In genomic region chr6:105892577-105893262, GRCh38 we compare ENCODE assay signal across 9 cellular contexts.
DNase-seq lines count a peak whose midpoint lies in the region; ATAC-seq and TF ChIP-seq lines count a peak whose summit lies in the region.
"Had no signal": no experiment of that assay in that cellular context is flagged by ENCODE, and none has a peak within 500 bp of the region (broad histone marks: within the 10 kb centered on the region; RNA-seq: fewer than 3 reads in every experiment).

No MANE protein-coding gene starts in this region.

- ATAC-seq in activated naive CD4-positive, alpha-beta T cell treated with anti-CD3 and anti-CD28 coated beads, Interleukin-2, amount 50 U/mL, for 72 hours = peak; percentile 43 to 48
- peak; percentile 62 for ATAC-seq in HG02970 (IDR thresholded peaks at IDR 0.05; ENCODE audit: low FRiP score, unreplicated experiment)
- peak; percentile 55 for ATAC-seq in stimulated activated effector memory CD8-positive, alpha-beta T cell treated with anti-CD3 and anti-CD28 coated beads, Interleukin-12 subunit alpha, Interleukin-12 subunit beta, amount 100 ng/mL, for 72 hours
- ATAC-seq in activated CD8-positive, alpha-beta T cell treated with anti-CD3 and anti-CD28 coated beads, Interleukin-2, amount 10 ng/mL, durations not matched to agents 7 days and 5 days = no peak

- peaks cover 0 to 5% of the 10 kb centered on the region in 2 donors for H3K9me3 Mint-ChIP-seq in activated naive CD4-positive, alpha-beta T cell treated with anti-CD3 and anti-CD28 coated beads, Interleukin-2, amount 50 U/mL, for 72 hours
- no peaks in the 10 kb centered on the region for H3K9me3 Mint-ChIP-seq in stimulated activated effector memory CD8-positive, alpha-beta T cell treated with anti-CD3 and anti-CD28 coated beads, Interleukin-12 subunit alpha, Interleukin-12 subunit beta, amount 100 ng/mL, for 72 hours
- no peaks in the 10 kb centered on the region for H3K9me3 Mint-ChIP-seq in activated CD8-positive, alpha-beta T cell treated with anti-CD3 and anti-CD28 coated beads, Interleukin-2, amount 10 ng/mL, durations not matched to agents 7 days and 5 days (ENCODE audit: insufficient read depth)

- intact Hi-C loops in OCI-LY7 (cut with micrococcal nuclease; ENCODE audit: unreplicated experiment) = no loop called here
- intact Hi-C loops in vagina (cut with DNase I) = no loop called here

- peaks cover 11% of the 10 kb centered on the region for H3K27me3 Mint-ChIP-seq in activated CD8-positive, alpha-beta T cell treated with anti-CD3 and anti-CD28 coated beads, Interleukin-2, amount 10 ng/mL, durations not matched to agents 7 days and 5 days (ENCODE audit: low read depth)

- peaks cover 76% of the 10 kb centered on the region for H3K4me1 ChIP-seq in OCI-LY7 (ENCODE audit: insufficient read depth, low read length, poor library complexity, severe bottlenecking)
- H3K4me1 ChIP-seq in vagina = no peaks in the 10 kb centered on the region

- H3K27ac Mint-ChIP-seq in activated naive CD4-positive, alpha-beta T cell treated with anti-CD3 and anti-CD28 coated beads, Interleukin-2, amount 50 U/mL, for 72 hours = peak overlapping the region in 1 of 2 donors; percentile 17
- no peak overlapping the region for H3K27ac Mint-ChIP-seq in stimulated activated effector memory CD8-positive, alpha-beta T cell treated with anti-CD3 and anti-CD28 coated beads, Interleukin-12 subunit alpha, Interleukin-12 subunit beta, amount 100 ng/mL, for 72 hours
- no peak overlapping the region for H3K27ac Mint-ChIP-seq in activated CD8-positive, alpha-beta T cell treated with anti-CD3 and anti-CD28 coated beads, Interleukin-2, amount 10 ng/mL, durations not matched to agents 7 days and 5 days

- H3K27me3 ChIP-seq in vagina = no peaks in the 10 kb centered on the region

- no peak for TF ChIP-seq POLR2A in vagina (IDR thresholded peaks at IDR 0.05)

- POLR2A ChIA-PET in OCI-LY7 (lab: Charles Lee) = interaction anchor here (0.6 to 5.0 kb wide), 12 partner anchors 8 to 757 kb away, joined by 3 to 42 read pairs (median 3); no protein-coding TSS in a partner anchor
- POLR2A ChIA-PET in activated CD8-positive, alpha-beta T cell treated with anti-CD3 and anti-CD28 coated beads, Interleukin-2, amount 10 ng/mL, durations not matched to agents 7 days and 5 days (lab: Charles Lee) = no interaction called here

- TF ChIP-seq CTCF in OCI-LY7 (conservative IDR thresholded peaks at IDR 0.05; ENCODE audit: low read length) = no peak
- TF ChIP-seq CTCF in vagina (IDR thresholded peaks at IDR 0.05) = no peak

- H3K9me2 ChIP-seq in OCI-LY7 (ENCODE audit: insufficient read depth, low read length) = no peaks in the 10 kb centered on the region

- peak overlapping the region; percentile 20 for H3K4me3 ChIP-seq in OCI-LY7 (ENCODE audit: low read depth, low read length, poor library complexity, severe bottlenecking)
- no peak overlapping the region for H3K4me3 ChIP-seq in vagina

- H3K9me3 ChIP-seq in OCI-LY7 (ENCODE audit: low read length) (peaks cover 14% of the 10 kb centered on the region; the same call in 1 of the 2 replicates), vagina (no peaks in the 10 kb centered on the region)

- no peak for DNase-seq in activated naive CD4-positive, alpha-beta T cell treated with anti-CD3 and anti-CD28 coated beads, Interleukin-2, amount 50 U/mL, for 72 hours (ENCODE audit: low spot score in 2 of 2)
- no peak for DNase-seq in activated naive CD4-positive, alpha-beta T cell (lab: John Stamatoyannopoulos, UW)
- DNase-seq in OCI-LY7 (ENCODE audit: low spot score) = peak; percentile 94
- DNase-seq in stimulated activated effector memory CD8-positive, alpha-beta T cell treated with anti-CD3 and anti-CD28 coated beads, Interleukin-12 subunit alpha, Interleukin-12 subunit beta, amount 100 ng/mL, for 72 hours (ENCODE audit: low spot score in 2 of 2) = no peak
- no peak for DNase-seq in activated CD8-positive, alpha-beta T cell treated with anti-CD3 and anti-CD28 coated beads, Interleukin-2, amount 10 ng/mL, durations not matched to agents 7 days and 5 days
- DNase-seq in vagina (ENCODE audit: extremely low spot score in 2 of 2) = no peak
- no peak for DNase-seq in epidermal melanocyte (ENCODE audit: insufficient read length, low spot score)

- H2AFZ ChIP-seq in OCI-LY7 (ENCODE audit: low read length) = peak overlapping the region; percentile 71; the same call in 1 of the 2 replicates

- H3K36me3 Mint-ChIP-seq in activated naive CD4-positive, alpha-beta T cell treated with anti-CD3 and anti-CD28 coated beads, Interleukin-2, amount 50 U/mL, for 72 hours = no peaks in the 10 kb centered on the region
- H3K36me3 Mint-ChIP-seq in stimulated activated effector memory CD8-positive, alpha-beta T cell treated with anti-CD3 and anti-CD28 coated beads, Interleukin-12 subunit alpha, Interleukin-12 subunit beta, amount 100 ng/mL, for 72 hours = peaks cover 2% of the 10 kb centered on the region
- no peaks in the 10 kb centered on the region for H3K36me3 Mint-ChIP-seq in activated CD8-positive, alpha-beta T cell treated with anti-CD3 and anti-CD28 coated beads, Interleukin-2, amount 10 ng/mL, durations not matched to agents 7 days and 5 days (ENCODE audit: low read depth)

- CTCF ChIA-PET in OCI-LY7 (lab: Charles Lee; ENCODE audit: unreplicated experiment) = no interaction called here
- CTCF ChIA-PET in activated CD8-positive, alpha-beta T cell treated with anti-CD3 and anti-CD28 coated beads, Interleukin-2, amount 10 ng/mL, durations not matched to agents 7 days and 5 days (lab: Charles Lee) = interaction anchor here (0.6 to 1.5 kb wide), 3 partner anchors 8 to 204 kb away, joined by 3 to 5 read pairs (median 4); no protein-coding TSS in a partner anchor

- H3K79me2 ChIP-seq in OCI-LY7 (ENCODE audit: insufficient read depth, low read depth, low read length) = no peaks in the 10 kb centered on the region

- H3K36me3 ChIP-seq in OCI-LY7 (ENCODE audit: insufficient read depth, low read length) (0 out of 2 replicates have a peak, but pooled peaks cover 5% of the 10 kb centered on the region), vagina (no peaks in the 10 kb centered on the region)

- peaks cover 15% of the 10 kb centered on the region for H3K4me1 Mint-ChIP-seq in stimulated activated effector memory CD8-positive, alpha-beta T cell treated with anti-CD3 and anti-CD28 coated beads, Interleukin-12 subunit alpha, Interleukin-12 subunit beta, amount 100 ng/mL, for 72 hours
- H3K4me1 Mint-ChIP-seq in activated CD8-positive, alpha-beta T cell treated with anti-CD3 and anti-CD28 coated beads, Interleukin-2, amount 10 ng/mL, durations not matched to agents 7 days and 5 days (ENCODE audit: low read depth) = peaks cover 19% of the 10 kb centered on the region

- H3K4me3 Mint-ChIP-seq in stimulated activated effector memory CD8-positive, alpha-beta T cell treated with anti-CD3 and anti-CD28 coated beads, Interleukin-12 subunit alpha, Interleukin-12 subunit beta, amount 100 ng/mL, for 72 hours = no peak overlapping the region
- H3K4me3 Mint-ChIP-seq in activated CD8-positive, alpha-beta T cell treated with anti-CD3 and anti-CD28 coated beads, Interleukin-2, amount 10 ng/mL, durations not matched to agents 7 days and 5 days = no peak overlapping the region

- H3K4me2 ChIP-seq in OCI-LY7 (ENCODE audit: low read length) = peak overlapping the region; percentile 46

- H4K20me1 ChIP-seq in OCI-LY7 (ENCODE audit: insufficient read depth, low read length) = no peaks in the 10 kb centered on the region

- no TSS peak for BruUV-seq in OCI-LY7 (replicated peaks; lab: Mats Ljungman, UMichigan)

- H3K27ac ChIP-seq in OCI-LY7 (ENCODE audit: low read depth, low read length, poor library complexity, severe bottlenecking) (peak overlapping the region; percentile 82), vagina (no peak overlapping the region)
- H3K27ac ChIP-seq: epithelial cell of prostate had no signal
